ENCODE assay signal across 8 cellular contexts in genomic region chr5:57174850-57175525, GRCh38. TPM values are rescaled to one million over a fixed set of nuclear protein-coding genes. Genes with fewer than 3 reads are reported as not detected.
DNase-seq lines count a peak whose midpoint lies in the region; ATAC-seq and TF ChIP-seq lines count a peak whose summit lies in the region.

No MANE protein-coding gene starts in this region.

- WGBS in SK-N-SH (ENCODE audit: low lambda C conversion rate) = under 1% methylated on average over 11 of the region's 11 CpGs

- no peak overlapping the region for H2AFZ ChIP-seq in SK-N-SH (ENCODE audit: low read depth)

- POLR2A ChIA-PET in SK-N-SH (lab: Yijun Ruan, JAX) = no interaction called here

- no peaks in the 10 kb centered on the region for H3K27me3 ChIP-seq in SK-N-SH (ENCODE audit: insufficient read depth)

- CTCF ChIA-PET in SK-N-SH (lab: Yijun Ruan, JAX) = interaction anchor here (0.6 to 1.7 kb wide), 2 partner anchors 33 to 905 kb away, joined by 3 to 7 read pairs; no protein-coding TSS in a partner anchor

- TF ChIP-seq EP300 in SK-N-SH (IDR thresholded peaks at IDR 0.05; ENCODE audit: borderline replicate concordance in 1 of 2, low read depth in 1 of 2, low read length in 1 of 2) = no peak

- no peak for ATAC-seq in SK-N-SH treated with all-trans-retinoic acid at 6 μM for 48 hours
- ATAC-seq in HG03097 (IDR thresholded peaks at IDR 0.05; ENCODE audit: low FRiP score, unreplicated experiment) = no peak
- no peak for ATAC-seq in HG03378 (IDR thresholded peaks at IDR 0.05; ENCODE audit: unreplicated experiment)

- peaks cover 11% of the 10 kb centered on the region for H3F3A ChIP-seq in SK-N-SH (replicated peaks; ENCODE audit: insufficient read depth)

- TF ChIP-seq RAD21 in SK-N-SH (IDR thresholded peaks at IDR 0.05; ENCODE audit: low read length) = no peak

- TF ChIP-seq CTCF in SK-N-SH (IDR thresholded peaks at IDR 0.05) (no peak), fibroblast of the aortic adventitia (IDR thresholded peaks at IDR 0.05; ENCODE audit: insufficient read depth, low read length) (no peak), retinal pigment epithelial cell (conservative IDR thresholded peaks at IDR 0.05; ENCODE audit: low read depth, low read length) (no peak)

- peaks cover 0 to 10% of the 10 kb centered on the region in 2 experiments; a peak in 2 of 4 replicates for H3K4me1 ChIP-seq in SK-N-SH (ENCODE audit: control insufficient read depth in 1 of 2, insufficient read depth in 2 of 2, low read depth in 1 of 2, low read length in 1 of 2)

- peaks cover 49% of the 10 kb centered on the region for H4K20me1 ChIP-seq in SK-N-SH (ENCODE audit: insufficient read depth)

- H3K4me2 ChIP-seq in SK-N-SH = peak overlapping the region; percentile 85

- H3K27ac ChIP-seq in SK-N-SH (ENCODE audit: low read depth in 2 of 2, low read length in 1 of 2) = peak overlapping the region; percentile 89 to 98

- no peaks in the 10 kb centered on the region for H3K9me3 ChIP-seq in SK-N-SH

- DNase-seq in SK-N-SH (peak; percentile 17), SW480 (ENCODE audit: low spot score) (peak; percentile 52), fibroblast of the aortic adventitia (ENCODE audit: low read depth) (peak; percentile 2), retinal pigment epithelial cell (ENCODE audit: low read depth) (no peak), GM19238 (ENCODE audit: insufficient read length, low spot score) (no peak)

- H3K9me2 ChIP-seq in SK-N-SH = no peaks in the 10 kb centered on the region

- peak overlapping the region; percentile 98 for H3K9ac ChIP-seq in SK-N-SH

- H3K79me2 ChIP-seq in SK-N-SH (ENCODE audit: insufficient read depth) = peaks cover 61% of the 10 kb centered on the region

- peaks cover 4 to 22% of the 10 kb centered on the region in 2 experiments for H3K36me3 ChIP-seq in SK-N-SH (replicated peaks in 1 of 2; ENCODE audit: control insufficient read depth in 1 of 2, insufficient read depth in 2 of 2, low read length in 1 of 2)

- H3K4me3 ChIP-seq in SK-N-SH (ENCODE audit: low read depth in 2 of 2, low read length in 1 of 2) = peak overlapping the region; percentile 83 to 89
- peak overlapping the region; percentile 95 for H3K4me3 ChIP-seq in fibroblast of the aortic adventitia (ENCODE audit: low read depth, low read length)
- peak overlapping the region; percentile 95 for H3K4me3 ChIP-seq in retinal pigment epithelial cell (ENCODE audit: low read length)

TF ChIP-seq in SK-N-SH, 30 proteins besides CTCF, POLR2A, EP300 and RAD21:
- TF ChIP-seq SMC3 (IDR thresholded peaks at IDR 0.05; ENCODE audit: low read depth, low read length) = no peak

TF ChIP-seq in SK-N-SH treated with all-trans-retinoic acid at 6 μM for 48 hours, 23 proteins besides CTCF, POLR2A, EP300 and RAD21:
- TF ChIP-seq ZFP3 (CRISPR knock-in tag; IDR thresholded peaks at IDR 0.05) = no peak
- TF ChIP-seq ARNTL (CRISPR knock-in tag; IDR thresholded peaks at IDR 0.05; ENCODE audit: borderline replicate concordance, low read depth) = no peak
- no peak for TF ChIP-seq PPARA (CRISPR knock-in tag; IDR thresholded peaks at IDR 0.05; ENCODE audit: borderline replicate concordance)
- TF ChIP-seq OSR1 (CRISPR knock-in tag; IDR thresholded peaks at IDR 0.05) = no peak
- TF ChIP-seq ISL1 (CRISPR knock-in tag; IDR thresholded peaks at IDR 0.05) = no peak
- TF ChIP-seq ZC3H10 (CRISPR knock-in tag; IDR thresholded peaks at IDR 0.05) = no peak
- no peak for TF ChIP-seq ZFP30 (CRISPR knock-in tag; IDR thresholded peaks at IDR 0.05)
- TF ChIP-seq ESRRG (CRISPR knock-in tag; IDR thresholded peaks at IDR 0.05) = no peak

RNA-seq across cellular contexts. Expression of gene GPBP1, which starts 1.1 kb away (rescaled TPM):
- 11.4 and 14.2 TPM in 2 replicates for polyA plus RNA-seq in SK-N-SH (2012; rRNA removed)
- 17.5 and 23.1 TPM in 2 replicates for polyA plus RNA-seq in SK-N-SH (2012; cell fraction: cytosol; rRNA removed)
- polyA plus RNA-seq in SK-N-SH (2012; cell fraction: nucleus; rRNA removed) = 10.6 and 23.1 TPM in 2 replicates
- total RNA-seq in fibroblast of the aortic adventitia (ENCODE audit: low replicate concordance) = 73.6 and 113 TPM in 2 replicates

Comparison
In these comparisons a context has a peak if more than half of its experiments do, and no peak if none do; other contexts are left out.
1. DNase-seq: peak in SK-N-SH (single experiment), SW480 (single experiment) and fibroblast of the aortic adventitia (single experiment); none in retinal pigment epithelial cell (single experiment) and GM19238 (single experiment).
2. Peak in every context shown above with its lines, with median percentiles within 50 percentile points of each other: H3K4me3 ChIP-seq.